1 cellular context compared by ENCODE assay signal in genomic region chr14:24741871-24742270, GRCh38.
TF ChIP-seq lines count a peak whose summit lies in the region.

No MANE protein-coding gene starts in this region.

TF ChIP-seq in Ishikawa, 13 proteins besides CTCF, POLR2A, EP300 and RAD21 (continued from another document):
- TF ChIP-seq, protein P1, sequence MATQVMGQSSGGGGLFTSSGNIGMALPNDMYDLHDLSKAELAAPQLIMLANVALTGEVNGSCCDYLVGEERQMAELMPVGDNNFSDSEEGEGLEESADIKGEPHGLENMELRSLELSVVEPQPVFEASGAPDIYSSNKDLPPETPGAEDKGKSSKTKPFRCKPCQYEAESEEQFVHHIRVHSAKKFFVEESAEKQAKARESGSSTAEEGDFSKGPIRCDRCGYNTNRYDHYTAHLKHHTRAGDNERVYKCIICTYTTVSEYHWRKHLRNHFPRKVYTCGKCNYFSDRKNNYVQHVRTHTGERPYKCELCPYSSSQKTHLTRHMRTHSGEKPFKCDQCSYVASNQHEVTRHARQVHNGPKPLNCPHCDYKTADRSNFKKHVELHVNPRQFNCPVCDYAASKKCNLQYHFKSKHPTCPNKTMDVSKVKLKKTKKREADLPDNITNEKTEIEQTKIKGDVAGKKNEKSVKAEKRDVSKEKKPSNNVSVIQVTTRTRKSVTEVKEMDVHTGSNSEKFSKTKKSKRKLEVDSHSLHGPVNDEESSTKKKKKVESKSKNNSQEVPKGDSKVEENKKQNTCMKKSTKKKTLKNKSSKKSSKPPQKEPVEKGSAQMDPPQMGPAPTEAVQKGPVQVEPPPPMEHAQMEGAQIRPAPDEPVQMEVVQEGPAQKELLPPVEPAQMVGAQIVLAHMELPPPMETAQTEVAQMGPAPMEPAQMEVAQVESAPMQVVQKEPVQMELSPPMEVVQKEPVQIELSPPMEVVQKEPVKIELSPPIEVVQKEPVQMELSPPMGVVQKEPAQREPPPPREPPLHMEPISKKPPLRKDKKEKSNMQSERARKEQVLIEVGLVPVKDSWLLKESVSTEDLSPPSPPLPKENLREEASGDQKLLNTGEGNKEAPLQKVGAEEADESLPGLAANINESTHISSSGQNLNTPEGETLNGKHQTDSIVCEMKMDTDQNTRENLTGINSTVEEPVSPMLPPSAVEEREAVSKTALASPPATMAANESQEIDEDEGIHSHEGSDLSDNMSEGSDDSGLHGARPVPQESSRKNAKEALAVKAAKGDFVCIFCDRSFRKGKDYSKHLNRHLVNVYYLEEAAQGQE (IDR thresholded peaks at IDR 0.05; ENCODE audit: low read depth), result no peak
